21 cellular contexts compared by ENCODE assay signal in genomic region chr7:131509781-131510180, GRCh38. TPM values are rescaled to one million over a fixed set of nuclear protein-coding genes. Genes with fewer than 3 reads are reported as not detected.
A peak's percentile ranks its signal among the peaks of the same experiment; 100 is the strongest.
DNase-seq lines count a peak whose midpoint lies in the region; ATAC-seq and TF ChIP-seq lines count a peak whose summit lies in the region.
"Had no signal": no experiment of that assay in that cellular context is flagged by ENCODE, and none has a peak within 500 bp of the region (broad histone marks: within the 10 kb centered on the region; RNA-seq: fewer than 3 reads in every experiment).

No MANE protein-coding gene starts in this region.

- H3K36me3 ChIP-seq in right atrium auricular region (peaks cover 39% of the 10 kb centered on the region), heart right ventricle (peaks cover 0 to 66% (median 11%) of the 10 kb centered on the region in 9 donors), HUES48 (ENCODE audit: control insufficient read depth, insufficient read depth, low read length) (peaks cover 84% of the 10 kb centered on the region)
- H3K36me3 ChIP-seq: BE2C had no signal

- H3K27me3 ChIP-seq in right atrium auricular region (no peaks in the 10 kb centered on the region), heart right ventricle (no peaks in the 10 kb centered on the region), HUES48 (ENCODE audit: control insufficient read depth, insufficient read depth, low read length) (no peaks in the 10 kb centered on the region), dorsolateral prefrontal cortex (no peaks in the 10 kb centered on the region)
- H3K27me3 ChIP-seq: BE2C had no signal

- ATAC-seq in heart right ventricle = no peak
- ATAC-seq in HG03045 (IDR thresholded peaks at IDR 0.05; ENCODE audit: unreplicated experiment) = no peak
- ATAC-seq in activated CD8-positive, alpha-beta memory T cell treated with anti-CD3 and anti-CD28 coated beads, Interleukin-2, amount 10 ng/mL, durations not matched to agents 7 days and 5 days = no peak

- H3K4me3 ChIP-seq in right atrium auricular region (no peak overlapping the region), heart right ventricle (no peak overlapping the region), HUES48 (ENCODE audit: low read depth, low read length) (no peak overlapping the region), dorsolateral prefrontal cortex (no peak overlapping the region)
- H3K4me3 ChIP-seq: GM23248 had no signal

- TF ChIP-seq CTCF in right atrium auricular region (IDR thresholded peaks at IDR 0.05) (no peak), heart right ventricle (IDR thresholded peaks at IDR 0.05) (no peak), dorsolateral prefrontal cortex (IDR thresholded peaks at IDR 0.05 in 54 of 56, conservative IDR thresholded peaks at IDR 0.05 in 2 of 56; ENCODE audit: low read depth in 1 of 56, partially characterized antibody in 56 of 56) (no peak)

- 91 to 93% methylated on average over 8 of the region's 8 CpGs for WGBS in heart right ventricle, 2 donors

- H3K27me3 Mint-ChIP-seq in activated CD8-positive, alpha-beta memory T cell treated with anti-CD3 and anti-CD28 coated beads, Interleukin-2, amount 10 ng/mL, durations not matched to agents 7 days and 5 days = peaks cover 7% of the 10 kb centered on the region

- no peaks in the 10 kb centered on the region for H3K36me3 Mint-ChIP-seq in activated CD8-positive, alpha-beta memory T cell treated with anti-CD3 and anti-CD28 coated beads, Interleukin-2, amount 10 ng/mL, durations not matched to agents 7 days and 5 days
- H3K36me3 Mint-ChIP-seq: CD4-positive, CD25-positive, alpha-beta regulatory T cell had no signal

- H3K27ac ChIP-seq in right atrium auricular region (peak overlapping the region in 1 of 2 donors; percentile 38), heart right ventricle (peak overlapping the region in 2 of 10 donors; percentile 28 to 60), HUES48 (ENCODE audit: low read depth, low read length) (peak overlapping the region; percentile 54), dorsolateral prefrontal cortex (no peak overlapping the region)
- H3K27ac ChIP-seq: GM23248, HL-60 had no signal

- H3K4me1 ChIP-seq in right atrium auricular region = peaks cover 0 to 49% of the 10 kb centered on the region in 2 donors
- peaks cover 17 to 74% (median 53%) of the 10 kb centered on the region in 9 donors for H3K4me1 ChIP-seq in heart right ventricle
- H3K4me1 ChIP-seq in HUES48 (ENCODE audit: control insufficient read depth, insufficient read depth, low read length) = peaks cover 18% of the 10 kb centered on the region

- H3K27ac Mint-ChIP-seq in activated CD8-positive, alpha-beta memory T cell treated with anti-CD3 and anti-CD28 coated beads, Interleukin-2, amount 10 ng/mL, durations not matched to agents 7 days and 5 days = no peak overlapping the region
- H3K27ac Mint-ChIP-seq: CD8-positive, alpha-beta memory T cell; HFFc6 had no signal

- CTCF ChIA-PET in activated CD8-positive, alpha-beta memory T cell treated with anti-CD3 and anti-CD28 coated beads, Interleukin-2, amount 10 ng/mL, durations not matched to agents 7 days and 5 days (lab: Charles Lee) = interaction anchor here (0.7 to 4.9 kb wide), 9 partner anchors 8 to 528 kb away, joined by 3 to 39 read pairs (median 4); no protein-coding TSS in a partner anchor

- no peak overlapping the region for H3K4me3 Mint-ChIP-seq in activated CD8-positive, alpha-beta memory T cell treated with anti-CD3 and anti-CD28 coated beads, Interleukin-2, amount 10 ng/mL, durations not matched to agents 7 days and 5 days
- H3K4me3 Mint-ChIP-seq: CD4-positive, CD25-positive, alpha-beta regulatory T cell; CD8-positive, alpha-beta memory T cell; HFFc6 had no signal

- peaks cover 34% of the 10 kb centered on the region for H3K4me1 Mint-ChIP-seq in activated CD8-positive, alpha-beta memory T cell treated with anti-CD3 and anti-CD28 coated beads, Interleukin-2, amount 10 ng/mL, durations not matched to agents 7 days and 5 days

- no peaks in the 10 kb centered on the region for H3K9me3 Mint-ChIP-seq in activated CD8-positive, alpha-beta memory T cell treated with anti-CD3 and anti-CD28 coated beads, Interleukin-2, amount 10 ng/mL, durations not matched to agents 7 days and 5 days (ENCODE audit: low read depth)
- H3K9me3 Mint-ChIP-seq: CD4-positive, CD25-positive, alpha-beta regulatory T cell; CD8-positive, alpha-beta memory T cell; HFFc6 had no signal

- H3K9me3 ChIP-seq in right atrium auricular region (no peaks in the 10 kb centered on the region), heart right ventricle (no peaks in the 10 kb centered on the region), HUES48 (ENCODE audit: control insufficient read depth, insufficient read depth, low read length) (no peaks in the 10 kb centered on the region)
- H3K9me3 ChIP-seq: BE2C had no signal

- H3K9ac ChIP-seq in HUES48 (ENCODE audit: low read depth, low read length) = no peak overlapping the region
- H3K9ac ChIP-seq: GM23248 had no signal

- peak; percentile 46 for DNase-seq in right atrium auricular region (ENCODE audit: low spot score)
- no peak for DNase-seq in heart right ventricle
- peak; percentile 18 for DNase-seq in NCI-H69 (lab: John Stamatoyannopoulos, UW)
- no peak for DNase-seq in activated CD8-positive, alpha-beta memory T cell treated with anti-CD3 and anti-CD28 coated beads, Interleukin-2, amount 10 ng/mL, durations not matched to agents 7 days and 5 days
- no peak for DNase-seq in dorsolateral prefrontal cortex
- DNase-seq: ACHN; BE2C; C1 segment of cervical spinal cord; CD4-positive, CD25-positive, alpha-beta regulatory T cell; CD8-positive, alpha-beta memory T cell; COR-L47; DMS 273 treated with DMSO at 0.1 percent for 48 hours; DMS53; DND-41; EL; GM23248; HCEC 1CT; HFFc6 had no signal

- intact Hi-C loops in heart right ventricle (cut with DNase I) = loop anchor here in 7 of 10 donors (2.0 to 10.0 kb wide), 6 partner anchors 33 to 395 kb away; no protein-coding TSS in a partner anchor
- intact Hi-C loops in dorsolateral prefrontal cortex (cut with DNase I) = loop anchor here (5.0 to 10.0 kb wide), 6 partner anchors 72 to 615 kb away; partner anchors contain the start of gene MKLN1 (in 1 of the 2)

RNA-seq across cellular contexts. Expression of gene PODXL, which starts 46.6 kb away (rescaled TPM):
- total RNA-seq in right atrium auricular region (100 to 1,000 TPM in 1 of 2 donors, 10 to 100 TPM in 1; 47.6 to 144 TPM), heart right ventricle (100 to 1,000 TPM in 1 of 10 donors, 10 to 100 TPM in 9; 43.7 to 162 (median 71.0) TPM), dorsolateral prefrontal cortex (100 to 1,000 TPM in 1 of 120 experiments, 10 to 100 TPM in 119; 28.4 to 104 (median 51.6) TPM)
- polyA plus RNA-seq in heart right ventricle = 10 to 100 TPM; 34.4 to 41.3 TPM
- total RNA-seq in activated CD8-positive, alpha-beta memory T cell treated with anti-CD3 and anti-CD28 coated beads, Interleukin-2, amount 10 ng/mL, durations not matched to agents 7 days and 5 days = 1 to 10 TPM; 2.3 to 3.2 TPM

Comparison
In these comparisons a context has a peak if more than half of its experiments do, and no peak if none do; other contexts are left out.
1. DNase-seq: peak in right atrium auricular region (single experiment) and NCI-H69 (single experiment); none in heart right ventricle (0 of 2), activated CD8-positive, alpha-beta memory T cell treated with anti-CD3 and anti-CD28 coated beads, Interleukin-2, amount 10 ng/mL, durations not matched to agents 7 days and 5 days (single experiment) and dorsolateral prefrontal cortex (0 of 10).
2. RNA of gene PODXL, which starts 46.6 kb away (total RNA-seq): 47.6 to 144 TPM in right atrium auricular region, 43.7 to 162 TPM in heart right ventricle and 28.4 to 104 TPM in dorsolateral prefrontal cortex; 2.3 to 3.2 TPM in activated CD8-positive, alpha-beta memory T cell treated with anti-CD3 and anti-CD28 coated beads, Interleukin-2, amount 10 ng/mL, durations not matched to agents 7 days and 5 days; every median in the first group is over 4 times any median in the second.